In the genomic region with DNA sequence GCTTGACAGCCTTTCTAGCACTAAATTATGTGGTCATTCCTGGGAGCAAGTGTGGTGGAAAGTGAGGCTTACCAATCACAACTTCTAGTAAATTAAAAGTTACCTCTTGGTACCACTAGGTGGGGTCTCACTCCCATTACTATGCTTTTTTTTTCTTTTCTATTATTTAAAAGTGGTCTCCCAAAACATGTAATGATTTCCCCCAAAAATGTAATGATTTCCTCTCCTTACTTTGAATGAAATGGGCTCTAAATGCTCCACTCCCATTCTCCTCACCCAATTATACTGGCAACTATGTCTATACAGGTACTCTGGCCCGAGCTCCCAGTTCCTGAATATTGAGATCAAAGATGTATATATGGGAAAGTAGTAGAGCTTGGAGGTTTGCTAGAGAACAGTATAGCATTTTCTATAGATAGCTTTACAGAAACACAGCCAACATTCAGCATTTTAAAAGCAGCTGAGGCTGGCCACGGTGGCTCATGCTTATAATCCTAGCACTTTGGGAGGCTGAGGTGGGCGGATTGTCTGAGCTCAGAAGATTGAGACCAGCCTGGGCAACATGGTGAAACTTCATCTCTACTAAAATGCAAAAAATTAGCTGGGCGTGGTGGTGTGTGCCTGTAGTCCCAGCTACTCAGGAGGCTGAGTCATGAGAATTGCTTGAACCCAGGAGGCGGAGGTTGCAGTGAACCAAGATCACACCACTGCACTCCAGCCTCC, we compare ENCODE assay signal across 8 cellular contexts.
DNase-seq lines count a peak whose midpoint lies in the region; FAIRE-seq and TF ChIP-seq lines count a peak whose summit lies in the region.

No MANE protein-coding gene starts in this region.

- intact Hi-C loops in activated T-helper 2 cell treated with anti-CD3 and anti-CD28 coated beads, Interferon-gamma antibody, Interleukin-2, Interleukin-4, amounts not matched to agents 10 μg/mL and 5 μg/mL and 100 μg/mL, durations not matched to agents 14 hours and 24 hours and 36 hours (cut with micrococcal nuclease): loop anchor here (5.0 to 10.0 kb wide), 2 partner anchors 38 to 185 kb away; partner anchors contain the start of gene MCCC1

- no peaks in the 10 kb centered on the region for H3K27me3 Mint-ChIP-seq in glutamatergic neuron (ENCODE audit: unreplicated experiment)
- H3K27me3 Mint-ChIP-seq in activated T-helper 2 cell treated with anti-CD3 and anti-CD28 coated beads, Interferon-gamma antibody, Interleukin-2, Interleukin-4, amounts not matched to agents 10 μg/mL and 5 μg/mL and 100 μg/mL, durations not matched to agents 14 hours and 24 hours and 36 hours (ENCODE audit: low read depth): no peaks in the 10 kb centered on the region

- peak; percentile 17 for FAIRE-seq in GM12892 (lab: Jason Lieb, UNC)

- POLR2A ChIA-PET in SK-N-SH (lab: Yijun Ruan, JAX): no interaction called here

- no peak overlapping the region for H2AFZ ChIP-seq in SK-N-SH (ENCODE audit: low read depth)

- TF ChIP-seq POLR2A in GM12892 (IDR thresholded peaks at IDR 0.05; ENCODE audit: low read depth, low read length): no peak

- TF ChIP-seq EP300 in SK-N-SH (IDR thresholded peaks at IDR 0.05; ENCODE audit: borderline replicate concordance in 1 of 2, low read depth in 1 of 2, low read length in 1 of 2): no peak

- H3K27ac ChIP-seq in SK-N-SH (ENCODE audit: low read depth in 2 of 2, low read length in 1 of 2): no peak overlapping the region

- TF ChIP-seq CTCF in SK-N-SH (IDR thresholded peaks at IDR 0.05): peak; percentile 71
- peak; percentile 70 for TF ChIP-seq CTCF in glutamatergic neuron (IDR thresholded peaks at IDR 0.05; ENCODE audit: partially characterized antibody, unreplicated experiment)

- H3K9ac ChIP-seq in SK-N-SH: no peak overlapping the region

- no peak overlapping the region for H3K4me3 Mint-ChIP-seq in glutamatergic neuron (ENCODE audit: unreplicated experiment)
- H3K4me3 Mint-ChIP-seq in activated T-helper 2 cell treated with anti-CD3 and anti-CD28 coated beads, Interferon-gamma antibody, Interleukin-2, Interleukin-4, amounts not matched to agents 10 μg/mL and 5 μg/mL and 100 μg/mL, durations not matched to agents 14 hours and 24 hours and 36 hours (ENCODE audit: low read depth): no peak overlapping the region

- H3K9me2 ChIP-seq in SK-N-SH: no peaks in the 10 kb centered on the region

- H3K36me3 ChIP-seq in SK-N-SH (replicated peaks in 1 of 2; ENCODE audit: control insufficient read depth in 1 of 2, insufficient read depth in 2 of 2, low read length in 1 of 2): peaks cover 28 to 36% of the 10 kb centered on the region in 2 experiments

- H4K20me1 ChIP-seq in SK-N-SH (ENCODE audit: insufficient read depth): no peaks in the 10 kb centered on the region

- H3K79me2 ChIP-seq in SK-N-SH (ENCODE audit: insufficient read depth): no peaks in the 10 kb centered on the region

- TF ChIP-seq RAD21 in SK-N-SH (IDR thresholded peaks at IDR 0.05; ENCODE audit: low read length): peak; percentile 60

- WGBS in SK-N-SH (ENCODE audit: low lambda C conversion rate): 98% methylated on average over 5 of the region's 5 CpGs

- no peaks in the 10 kb centered on the region for H3K36me3 Mint-ChIP-seq in glutamatergic neuron (ENCODE audit: unreplicated experiment)
- peaks cover 43% of the 10 kb centered on the region for H3K36me3 Mint-ChIP-seq in activated T-helper 2 cell treated with anti-CD3 and anti-CD28 coated beads, Interferon-gamma antibody, Interleukin-2, Interleukin-4, amounts not matched to agents 10 μg/mL and 5 μg/mL and 100 μg/mL, durations not matched to agents 14 hours and 24 hours and 36 hours (ENCODE audit: low read depth)

- no peak overlapping the region for H3K27ac Mint-ChIP-seq in glutamatergic neuron (ENCODE audit: unreplicated experiment)
- H3K27ac Mint-ChIP-seq in activated T-helper 2 cell treated with anti-CD3 and anti-CD28 coated beads, Interferon-gamma antibody, Interleukin-2, Interleukin-4, amounts not matched to agents 10 μg/mL and 5 μg/mL and 100 μg/mL, durations not matched to agents 14 hours and 24 hours and 36 hours: no peak overlapping the region

- DNase-seq in AG20443 (ENCODE audit: low spot score): peak; percentile 35
- no peak for DNase-seq in GM12892 (ENCODE audit: insufficient read length)
- peak; percentile 33 for DNase-seq in SK-N-SH
- no peak for DNase-seq in glutamatergic neuron
- no peak for DNase-seq in NCI-H526 (lab: John Stamatoyannopoulos, UW)
- DNase-seq in GF-D8 (lab: John Stamatoyannopoulos, UW): no peak
- DNase-seq in activated CD4-positive, CD25-positive, alpha-beta regulatory T cell treated with anti-CD3 and anti-CD28 coated beads, Interleukin-2, amount 50 U/mL, for 72 hours: no peak
- no peak for DNase-seq in activated T-helper 2 cell treated with anti-CD3 and anti-CD28 coated beads, Interferon-gamma antibody, Interleukin-2, Interleukin-4, amounts not matched to agents 10 μg/mL and 5 μg/mL and 100 μg/mL, durations not matched to agents 14 hours and 24 hours and 36 hours (ENCODE audit: low spot score)

- H3K9me3 Mint-ChIP-seq in glutamatergic neuron (ENCODE audit: unreplicated experiment): no peaks in the 10 kb centered on the region
- H3K9me3 Mint-ChIP-seq in activated T-helper 2 cell treated with anti-CD3 and anti-CD28 coated beads, Interferon-gamma antibody, Interleukin-2, Interleukin-4, amounts not matched to agents 10 μg/mL and 5 μg/mL and 100 μg/mL, durations not matched to agents 14 hours and 24 hours and 36 hours: no peaks in the 10 kb centered on the region

- H3K4me1 ChIP-seq in SK-N-SH (ENCODE audit: control insufficient read depth in 1 of 2, insufficient read depth in 2 of 2, low read depth in 1 of 2, low read length in 1 of 2): peaks cover 0 to 4% of the 10 kb centered on the region in 2 experiments; a peak in 2 of 4 replicates

- no peaks in the 10 kb centered on the region for H3F3A ChIP-seq in SK-N-SH (replicated peaks; ENCODE audit: insufficient read depth)

- no peaks in the 10 kb centered on the region for H3K4me1 Mint-ChIP-seq in glutamatergic neuron (ENCODE audit: low read depth, unreplicated experiment)
- peaks cover 44% of the 10 kb centered on the region for H3K4me1 Mint-ChIP-seq in activated T-helper 2 cell treated with anti-CD3 and anti-CD28 coated beads, Interferon-gamma antibody, Interleukin-2, Interleukin-4, amounts not matched to agents 10 μg/mL and 5 μg/mL and 100 μg/mL, durations not matched to agents 14 hours and 24 hours and 36 hours (ENCODE audit: low read depth)

- no peak overlapping the region for H3K4me2 ChIP-seq in SK-N-SH

- no peaks in the 10 kb centered on the region for H3K27me3 ChIP-seq in SK-N-SH (ENCODE audit: insufficient read depth)

- H3K4me3 ChIP-seq in SK-N-SH (ENCODE audit: low read depth in 2 of 2, low read length in 1 of 2): no peak overlapping the region; a peak in 1 of 4 replicates

- no peaks in the 10 kb centered on the region for H3K9me3 ChIP-seq in SK-N-SH

- CTCF ChIA-PET in SK-N-SH (lab: Yijun Ruan, JAX): interaction anchor here (0.7 to 3.1 kb wide), 9 partner anchors 8 to 473 kb away, joined by 3 to 24 read pairs (median 4); no protein-coding TSS in a partner anchor

TF ChIP-seq in SK-N-SH, 30 proteins besides CTCF, POLR2A, EP300 and RAD21:
- TF ChIP-seq CHD2 (IDR thresholded peaks at IDR 0.05; ENCODE audit: low read length, partially characterized antibody): no peak
- TF ChIP-seq SMC3 (IDR thresholded peaks at IDR 0.05; ENCODE audit: low read depth, low read length): 0 out of 2 replicates have a peak, but pooled peaks have one; percentile 25

Comparison
In these comparisons a context has a peak if more than half of its experiments do, and no peak if none do; other contexts are left out.
1. DNase-seq: peak in AG20443 (single experiment) and SK-N-SH (single experiment); none in GM12892 (single experiment), glutamatergic neuron (single experiment), NCI-H526 (0 of 2), GF-D8 (single experiment), activated CD4-positive, CD25-positive, alpha-beta regulatory T cell treated with anti-CD3 and anti-CD28 coated beads, Interleukin-2, amount 50 U/mL, for 72 hours (single experiment) and activated T-helper 2 cell treated with anti-CD3 and anti-CD28 coated beads, Interferon-gamma antibody, Interleukin-2, Interleukin-4, amounts not matched to agents 10 μg/mL and 5 μg/mL and 100 μg/mL, durations not matched to agents 14 hours and 24 hours and 36 hours (single experiment).